10 cellular contexts compared by ENCODE assay signal in genomic region chr2:137952586-137953129, GRCh38. TPM values are rescaled to one million over a fixed set of nuclear protein-coding genes. Genes with fewer than 3 reads are reported as not detected.
DNase-seq lines count a peak whose midpoint lies in the region; ATAC-seq and TF ChIP-seq lines count a peak whose summit lies in the region.
"Had no signal": no experiment of that assay in that cellular context is flagged by ENCODE, and none has a peak within 500 bp of the region (broad histone marks: within the 10 kb centered on the region; RNA-seq: fewer than 3 reads in every experiment).

No MANE protein-coding gene starts in this region.

- intact Hi-C loops in ascending aorta (cut with DNase I), result no loop called here

- peak overlapping the region; percentile 27 to 65 for H3K4me3 ChIP-seq in ascending aorta

- H3K36me3 ChIP-seq in ascending aorta, result no peaks in the 10 kb centered on the region

- ATAC-seq in GM18870 (IDR thresholded peaks at IDR 0.05; ENCODE audit: unreplicated experiment), result peak; percentile 44
- ATAC-seq in HG03432 (IDR thresholded peaks at IDR 0.05; ENCODE audit: unreplicated experiment), result peak; percentile 52
- ATAC-seq in GM21737 (IDR thresholded peaks at IDR 0.05; ENCODE audit: unreplicated experiment), result no peak

- TF ChIP-seq CTCF in ascending aorta (IDR thresholded peaks at IDR 0.05), result no peak

- peak overlapping the region in 1 of 2 donors; percentile 27 for H3K27ac ChIP-seq in ascending aorta

- no peak for DNase-seq in ascending aorta (ENCODE audit: low spot score in 2 of 2)
- DNase-seq in renal cortical epithelial cell (ENCODE audit: low read depth), result peak; percentile 76
- DNase-seq in SK-N-DZ (ENCODE audit: low spot score), result no peak
- DNase-seq in NAMALWA (ENCODE audit: low spot score), result no peak
- DNase-seq: activated effector memory CD4-positive, alpha-beta T cell treated with anti-CD3 and anti-CD28 coated beads, Interleukin-2, amount 50 U/mL, for 16 hours; NCI-H1105 treated with DMSO at 0.1 percent for 48 hours; stimulated activated CD4-positive, alpha-beta T cell treated with anti-CD3 and anti-CD28 coated beads, Interleukin-1b, Interleukin-23, amount 100 ng/mL, for 48 hours had no signal

- H3K27me3 ChIP-seq in ascending aorta, result no peaks in the 10 kb centered on the region

- no peaks in the 10 kb centered on the region for H3K9me3 ChIP-seq in ascending aorta

- no peaks in the 10 kb centered on the region for H3K4me1 ChIP-seq in ascending aorta

RNA-seq across cellular contexts. Expression of gene HNMT, which starts 11.6 kb away (rescaled TPM):
- total RNA-seq in ascending aorta (22.2 TPM), renal cortical epithelial cell (47.9 and 103 TPM in 2 replicates)
- polyA plus RNA-seq in SK-N-DZ (2014; cell fraction: cytosol; rRNA removed), result 1.9 and 4.4 TPM in 2 replicates
- 0.19 and 2.9 TPM in 2 replicates for polyA plus RNA-seq in SK-N-DZ (2014; cell fraction: nucleus; rRNA removed)
